ENCODE assay signal across 15 cellular contexts in the genomic region with DNA sequence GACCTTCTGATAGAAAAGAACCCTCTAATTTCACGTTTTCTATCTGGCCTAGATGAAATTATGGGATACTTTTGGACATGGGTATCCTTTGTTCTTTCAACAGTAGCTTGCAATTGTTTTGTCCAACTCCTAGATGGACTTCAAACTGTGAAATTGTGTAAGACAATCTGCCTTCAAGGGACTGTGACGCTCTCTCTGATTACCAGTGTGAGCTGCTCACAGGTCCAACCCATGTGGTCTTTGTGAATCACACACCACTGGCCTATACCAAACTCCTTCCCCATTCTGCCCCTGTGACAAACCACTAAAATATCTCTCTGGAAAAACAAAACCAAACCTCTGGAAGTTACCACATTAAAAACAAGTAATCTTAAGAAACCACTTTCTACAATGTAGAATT. TPM values are rescaled to one million over a fixed set of nuclear protein-coding genes. Genes with fewer than 3 reads are reported as not detected.
A peak's percentile ranks its signal among the peaks of the same experiment; 100 is the strongest.
DNase-seq lines count a peak whose midpoint lies in the region; FAIRE-seq and TF ChIP-seq lines count a peak whose summit lies in the region.
"Had no signal": no experiment of that assay in that cellular context is flagged by ENCODE, and none has a peak within 500 bp of the region (broad histone marks: within the 10 kb centered on the region; RNA-seq: fewer than 3 reads in every experiment).

No MANE protein-coding gene starts in this region.

- no peaks in the 10 kb centered on the region for H3K27me3 Mint-ChIP-seq in osteocyte (ENCODE audit: unreplicated experiment)
- H3K27me3 Mint-ChIP-seq: activated naive CD8-positive, alpha-beta T cell; naive thymus-derived CD4-positive, alpha-beta T cell had no signal

- FAIRE-seq in RCC 7860 (lab: Jason Lieb, UNC): peak; percentile 72
- FAIRE-seq: D721Med had no signal

- H3K9me3 Mint-ChIP-seq in osteocyte (ENCODE audit: unreplicated experiment): peaks cover 7% of the 10 kb centered on the region

- H3K36me3 Mint-ChIP-seq in osteocyte (ENCODE audit: unreplicated experiment): peaks cover 28% of the 10 kb centered on the region

- no peak for TF ChIP-seq CTCF in osteocyte (IDR thresholded peaks at IDR 0.05)

- peaks cover 23% of the 10 kb centered on the region for H3K4me1 Mint-ChIP-seq in osteocyte (ENCODE audit: unreplicated experiment)
- H3K4me1 Mint-ChIP-seq: naive thymus-derived CD4-positive, alpha-beta T cell had no signal

- H3K27ac Mint-ChIP-seq in osteocyte (ENCODE audit: unreplicated experiment): peak overlapping the region; percentile 73
- H3K27ac Mint-ChIP-seq: activated naive CD8-positive, alpha-beta T cell; naive thymus-derived CD4-positive, alpha-beta T cell had no signal

- H3K4me3 Mint-ChIP-seq in osteocyte (ENCODE audit: unreplicated experiment): no peak overlapping the region
- H3K4me3 Mint-ChIP-seq: activated naive CD8-positive, alpha-beta T cell; naive thymus-derived CD4-positive, alpha-beta T cell had no signal

- peak; percentile 96 for DNase-seq in EL
- DNase-seq in RCC 7860 (ENCODE audit: low spot score): peak; percentile 56
- peak; percentile 68 for DNase-seq in epithelial cell of prostate (ENCODE audit: low read depth, low spot score)
- no peak for DNase-seq in osteocyte (ENCODE audit: extremely low spot score, unreplicated experiment)
- DNase-seq in NCI-H774 (lab: John Stamatoyannopoulos, UW): no peak
- DNase-seq in cerebellar cortex (ENCODE audit: low spot score): no peak
- DNase-seq in NCI-H82 treated with DMSO at 0.1 percent for 48 hours (lab: John Stamatoyannopoulos, UW; ENCODE audit: unreplicated experiment): no peak
- no peak for DNase-seq in mesenteric fat pad (ENCODE audit: low spot score)
- DNase-seq: GOT3; heart right ventricle; naive thymus-derived CD4-positive, alpha-beta T cell; NCI-H146 had no signal

- H3K27ac ChIP-seq in epithelial cell of prostate: no peak overlapping the region
- H3K27ac ChIP-seq: heart right ventricle, tibial nerve had no signal

RNA-seq across cellular contexts. Expression of a gene that starts 59.5 kb away (rescaled TPM):
- 20.4 and 20.8 TPM in 2 replicates for total RNA-seq in osteocyte
- 5.0 TPM for total RNA-seq in mesenteric fat pad

Comparison
In these comparisons a context has a peak if more than half of its experiments do, and no peak if none do; other contexts are left out.
1. DNase-seq: peak in EL (single experiment), RCC 7860 (single experiment) and epithelial cell of prostate (single experiment); none in osteocyte (single experiment), NCI-H774 (single experiment), cerebellar cortex (single experiment), NCI-H82 treated with DMSO at 0.1 percent for 48 hours (single experiment) and mesenteric fat pad (single experiment).